12 cellular contexts compared by ENCODE assay signal in genomic region chr1:230572121-230573083, GRCh38.
A peak's percentile ranks its signal among the peaks of the same experiment; 100 is the strongest.
DNase-seq lines count a peak whose midpoint lies in the region; ATAC-seq and TF ChIP-seq lines count a peak whose summit lies in the region.
"Had no signal": no experiment of that assay in that cellular context is flagged by ENCODE, and none has a peak within 500 bp of the region (broad histone marks: within the 10 kb centered on the region; RNA-seq: fewer than 3 reads in every experiment).

No MANE protein-coding gene starts in this region.

- H3K4me3 ChIP-seq in epithelial cell of proximal tubule (ENCODE audit: low read depth, low read length) (peak overlapping the region; percentile 23), muscle layer of duodenum (ENCODE audit: low read depth in 1 of 2, low read length in 2 of 2) (no peak overlapping the region)
- H3K4me3 ChIP-seq: esophagus squamous epithelium had no signal

- no peak for ATAC-seq in HG03457 (IDR thresholded peaks at IDR 0.05; ENCODE audit: unreplicated experiment)
- ATAC-seq in GM19463 (IDR thresholded peaks at IDR 0.05; ENCODE audit: unreplicated experiment): no peak
- ATAC-seq: sciatic nerve had no signal

- DNase-seq in CD1c-positive myeloid dendritic cell (ENCODE audit: extremely low spot score) (peak; percentile 17), MV-4-11 (lab: John Stamatoyannopoulos, UW) (peak; percentile 75), epithelial cell of proximal tubule (ENCODE audit: low read depth) (no peak), NAMALWA (ENCODE audit: low spot score) (no peak)
- no peak for DNase-seq in stimulated activated CD4-positive, alpha-beta T cell treated with anti-CD3 and anti-CD28 coated beads, Interleukin-4, amount 100 ng/mL, for 1 hour
- DNase-seq: activated T-cell treated with anti-CD3 and anti-CD28 coated beads, Interleukin-2, amount 50 U/mL, for 1 hour; esophagus squamous epithelium; HFFc6 had no signal

- H3K9me3 ChIP-seq in muscle layer of duodenum (ENCODE audit: control insufficient read depth in 1 of 2, low read length in 2 of 2): no peaks in the 10 kb centered on the region
- H3K9me3 ChIP-seq: esophagus squamous epithelium had no signal

- H3K27me3 ChIP-seq in muscle layer of duodenum (ENCODE audit: low read depth, low read length): no peaks in the 10 kb centered on the region
- H3K27me3 ChIP-seq: esophagus squamous epithelium had no signal

- H3K27ac ChIP-seq in muscle layer of duodenum (ENCODE audit: low read length): peak overlapping the region; percentile 73
- H3K27ac ChIP-seq: esophagus squamous epithelium had no signal

- no peak for TF ChIP-seq CTCF in epithelial cell of proximal tubule (conservative IDR thresholded peaks at IDR 0.05; ENCODE audit: low read depth, low read length)

- no peaks in the 10 kb centered on the region for H3K4me1 ChIP-seq in muscle layer of duodenum (ENCODE audit: control insufficient read depth in 1 of 2, insufficient read depth in 2 of 2, low read length in 2 of 2)

- no peaks in the 10 kb centered on the region for H3K36me3 ChIP-seq in muscle layer of duodenum (ENCODE audit: control insufficient read depth in 1 of 2, insufficient read depth in 2 of 2, low read length in 2 of 2)
- H3K36me3 ChIP-seq: esophagus squamous epithelium had no signal

Comparison
In these comparisons a context has a peak if more than half of its experiments do, and no peak if none do; other contexts are left out.
1. DNase-seq: peak in CD1c-positive myeloid dendritic cell (single experiment) and MV-4-11 (single experiment); none in epithelial cell of proximal tubule (single experiment), stimulated activated CD4-positive, alpha-beta T cell treated with anti-CD3 and anti-CD28 coated beads, Interleukin-4, amount 100 ng/mL, for 1 hour (single experiment) and NAMALWA (single experiment).